In the genomic region with DNA sequence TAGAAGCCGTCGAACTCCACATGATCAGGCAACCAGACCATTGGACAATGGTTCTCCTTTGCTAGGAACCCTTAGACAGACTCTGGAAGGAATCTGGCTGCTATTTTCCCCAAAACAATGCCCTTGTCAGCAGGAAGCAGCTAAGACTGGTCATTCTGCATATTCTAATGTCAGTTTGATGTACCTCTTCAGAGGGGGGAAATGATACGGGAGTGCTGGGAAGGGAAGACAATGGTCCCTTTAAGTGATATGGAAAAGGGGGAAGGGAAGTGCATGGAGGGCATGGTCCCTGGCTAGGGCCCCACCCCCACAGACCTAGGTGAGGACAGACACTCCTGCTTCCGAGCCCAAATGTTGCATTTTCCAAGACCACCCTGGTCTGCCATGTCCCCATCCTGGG, we compare ENCODE assay signal across 2 cellular contexts.
TF ChIP-seq lines count a peak whose summit lies in the region.

No MANE protein-coding gene starts in this region.

TF ChIP-seq in GM23338, 12 proteins besides CTCF, POLR2A, EP300 and RAD21:
- TF ChIP-seq, protein P1, sequence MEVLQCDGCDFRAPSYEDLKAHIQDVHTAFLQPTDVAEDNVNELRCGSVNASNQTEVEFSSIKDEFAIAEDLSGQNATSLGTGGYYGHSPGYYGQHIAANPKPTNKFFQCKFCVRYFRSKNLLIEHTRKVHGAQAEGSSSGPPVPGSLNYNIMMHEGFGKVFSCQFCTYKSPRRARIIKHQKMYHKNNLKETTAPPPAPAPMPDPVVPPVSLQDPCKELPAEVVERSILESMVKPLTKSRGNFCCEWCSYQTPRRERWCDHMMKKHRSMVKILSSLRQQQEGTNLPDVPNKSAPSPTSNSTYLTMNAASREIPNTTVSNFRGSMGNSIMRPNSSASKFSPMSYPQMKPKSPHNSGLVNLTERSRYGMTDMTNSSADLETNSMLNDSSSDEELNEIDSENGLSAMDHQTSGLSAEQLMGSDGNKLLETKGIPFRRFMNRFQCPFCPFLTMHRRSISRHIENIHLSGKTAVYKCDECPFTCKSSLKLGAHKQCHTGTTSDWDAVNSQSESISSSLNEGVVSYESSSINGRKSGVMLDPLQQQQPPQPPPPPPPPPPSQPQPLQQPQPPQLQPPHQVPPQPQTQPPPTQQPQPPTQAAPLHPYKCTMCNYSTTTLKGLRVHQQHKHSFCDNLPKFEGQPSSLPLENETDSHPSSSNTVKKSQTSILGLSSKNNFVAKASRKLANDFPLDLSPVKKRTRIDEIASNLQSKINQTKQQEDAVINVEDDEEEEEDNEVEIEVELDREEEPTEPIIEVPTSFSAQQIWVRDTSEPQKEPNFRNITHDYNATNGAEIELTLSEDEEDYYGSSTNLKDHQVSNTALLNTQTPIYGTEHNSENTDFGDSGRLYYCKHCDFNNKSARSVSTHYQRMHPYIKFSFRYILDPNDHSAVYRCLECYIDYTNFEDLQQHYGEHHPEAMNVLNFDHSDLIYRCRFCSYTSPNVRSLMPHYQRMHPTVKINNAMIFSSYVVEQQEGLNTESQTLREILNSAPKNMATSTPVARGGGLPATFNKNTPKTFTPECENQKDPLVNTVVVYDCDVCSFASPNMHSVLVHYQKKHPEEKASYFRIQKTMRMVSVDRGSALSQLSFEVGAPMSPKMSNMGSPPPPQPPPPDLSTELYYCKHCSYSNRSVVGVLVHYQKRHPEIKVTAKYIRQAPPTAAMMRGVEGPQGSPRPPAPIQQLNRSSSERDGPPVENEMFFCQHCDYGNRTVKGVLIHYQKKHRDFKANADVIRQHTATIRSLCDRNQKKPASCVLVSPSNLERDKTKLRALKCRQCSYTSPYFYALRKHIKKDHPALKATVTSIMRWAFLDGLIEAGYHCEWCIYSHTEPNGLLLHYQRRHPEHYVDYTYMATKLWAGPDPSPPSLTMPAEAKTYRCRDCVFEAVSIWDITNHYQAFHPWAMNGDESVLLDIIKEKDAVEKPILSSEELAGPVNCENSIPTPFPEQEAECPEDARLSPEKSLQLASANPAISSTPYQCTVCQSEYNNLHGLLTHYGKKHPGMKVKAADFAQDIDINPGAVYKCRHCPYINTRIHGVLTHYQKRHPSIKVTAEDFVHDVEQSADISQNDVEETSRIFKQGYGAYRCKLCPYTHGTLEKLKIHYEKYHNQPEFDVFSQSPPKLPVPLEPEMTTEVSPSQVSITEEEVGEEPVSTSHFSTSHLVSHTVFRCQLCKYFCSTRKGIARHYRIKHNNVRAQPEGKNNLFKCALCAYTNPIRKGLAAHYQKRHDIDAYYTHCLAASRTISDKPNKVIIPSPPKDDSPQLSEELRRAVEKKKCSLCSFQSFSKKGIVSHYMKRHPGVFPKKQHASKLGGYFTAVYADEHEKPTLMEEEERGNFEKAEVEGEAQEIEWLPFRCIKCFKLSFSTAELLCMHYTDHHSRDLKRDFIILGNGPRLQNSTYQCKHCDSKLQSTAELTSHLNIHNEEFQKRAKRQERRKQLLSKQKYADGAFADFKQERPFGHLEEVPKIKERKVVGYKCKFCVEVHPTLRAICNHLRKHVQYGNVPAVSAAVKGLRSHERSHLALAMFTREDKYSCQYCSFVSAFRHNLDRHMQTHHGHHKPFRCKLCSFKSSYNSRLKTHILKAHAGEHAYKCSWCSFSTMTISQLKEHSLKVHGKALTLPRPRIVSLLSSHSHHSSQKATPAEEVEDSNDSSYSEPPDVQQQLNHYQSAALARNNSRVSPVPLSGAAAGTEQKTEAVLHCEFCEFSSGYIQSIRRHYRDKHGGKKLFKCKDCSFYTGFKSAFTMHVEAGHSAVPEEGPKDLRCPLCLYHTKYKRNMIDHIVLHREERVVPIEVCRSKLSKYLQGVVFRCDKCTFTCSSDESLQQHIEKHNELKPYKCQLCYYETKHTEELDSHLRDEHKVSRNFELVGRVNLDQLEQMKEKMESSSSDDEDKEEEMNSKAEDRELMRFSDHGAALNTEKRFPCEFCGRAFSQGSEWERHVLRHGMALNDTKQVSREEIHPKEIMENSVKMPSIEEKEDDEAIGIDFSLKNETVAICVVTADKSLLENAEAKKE (CRISPR knock-in tag; IDR thresholded peaks at IDR 0.05) = peak; percentile 41; the same call in 1 of the 2 replicates
- no peak for TF ChIP-seq JUNB (IDR thresholded peaks at IDR 0.05; ENCODE audit: unreplicated experiment)
TF ChIP-seq in GM23338: peak in this region for 1.

TF ChIP-seq in WTC11, 78 proteins besides CTCF, POLR2A, EP300 and RAD21 (continued from another document):
- TF ChIP-seq, protein P2, sequence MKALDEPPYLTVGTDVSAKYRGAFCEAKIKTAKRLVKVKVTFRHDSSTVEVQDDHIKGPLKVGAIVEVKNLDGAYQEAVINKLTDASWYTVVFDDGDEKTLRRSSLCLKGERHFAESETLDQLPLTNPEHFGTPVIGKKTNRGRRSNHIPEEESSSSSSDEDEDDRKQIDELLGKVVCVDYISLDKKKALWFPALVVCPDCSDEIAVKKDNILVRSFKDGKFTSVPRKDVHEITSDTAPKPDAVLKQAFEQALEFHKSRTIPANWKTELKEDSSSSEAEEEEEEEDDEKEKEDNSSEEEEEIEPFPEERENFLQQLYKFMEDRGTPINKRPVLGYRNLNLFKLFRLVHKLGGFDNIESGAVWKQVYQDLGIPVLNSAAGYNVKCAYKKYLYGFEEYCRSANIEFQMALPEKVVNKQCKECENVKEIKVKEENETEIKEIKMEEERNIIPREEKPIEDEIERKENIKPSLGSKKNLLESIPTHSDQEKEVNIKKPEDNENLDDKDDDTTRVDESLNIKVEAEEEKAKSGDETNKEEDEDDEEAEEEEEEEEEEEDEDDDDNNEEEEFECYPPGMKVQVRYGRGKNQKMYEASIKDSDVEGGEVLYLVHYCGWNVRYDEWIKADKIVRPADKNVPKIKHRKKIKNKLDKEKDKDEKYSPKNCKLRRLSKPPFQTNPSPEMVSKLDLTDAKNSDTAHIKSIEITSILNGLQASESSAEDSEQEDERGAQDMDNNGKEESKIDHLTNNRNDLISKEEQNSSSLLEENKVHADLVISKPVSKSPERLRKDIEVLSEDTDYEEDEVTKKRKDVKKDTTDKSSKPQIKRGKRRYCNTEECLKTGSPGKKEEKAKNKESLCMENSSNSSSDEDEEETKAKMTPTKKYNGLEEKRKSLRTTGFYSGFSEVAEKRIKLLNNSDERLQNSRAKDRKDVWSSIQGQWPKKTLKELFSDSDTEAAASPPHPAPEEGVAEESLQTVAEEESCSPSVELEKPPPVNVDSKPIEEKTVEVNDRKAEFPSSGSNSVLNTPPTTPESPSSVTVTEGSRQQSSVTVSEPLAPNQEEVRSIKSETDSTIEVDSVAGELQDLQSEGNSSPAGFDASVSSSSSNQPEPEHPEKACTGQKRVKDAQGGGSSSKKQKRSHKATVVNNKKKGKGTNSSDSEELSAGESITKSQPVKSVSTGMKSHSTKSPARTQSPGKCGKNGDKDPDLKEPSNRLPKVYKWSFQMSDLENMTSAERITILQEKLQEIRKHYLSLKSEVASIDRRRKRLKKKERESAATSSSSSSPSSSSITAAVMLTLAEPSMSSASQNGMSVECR (CRISPR knock-in tag; IDR thresholded peaks at IDR 0.05; ENCODE audit: borderline replicate concordance) = no peak
- TF ChIP-seq, protein P3, sequence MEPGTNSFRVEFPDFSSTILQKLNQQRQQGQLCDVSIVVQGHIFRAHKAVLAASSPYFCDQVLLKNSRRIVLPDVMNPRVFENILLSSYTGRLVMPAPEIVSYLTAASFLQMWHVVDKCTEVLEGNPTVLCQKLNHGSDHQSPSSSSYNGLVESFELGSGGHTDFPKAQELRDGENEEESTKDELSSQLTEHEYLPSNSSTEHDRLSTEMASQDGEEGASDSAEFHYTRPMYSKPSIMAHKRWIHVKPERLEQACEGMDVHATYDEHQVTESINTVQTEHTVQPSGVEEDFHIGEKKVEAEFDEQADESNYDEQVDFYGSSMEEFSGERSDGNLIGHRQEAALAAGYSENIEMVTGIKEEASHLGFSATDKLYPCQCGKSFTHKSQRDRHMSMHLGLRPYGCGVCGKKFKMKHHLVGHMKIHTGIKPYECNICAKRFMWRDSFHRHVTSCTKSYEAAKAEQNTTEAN (CRISPR knock-in tag; IDR thresholded peaks at IDR 0.05) = no peak
- TF ChIP-seq SP1 (CRISPR knock-in tag; conservative IDR thresholded peaks at IDR 0.05) = no peak
- TF ChIP-seq, protein P4, sequence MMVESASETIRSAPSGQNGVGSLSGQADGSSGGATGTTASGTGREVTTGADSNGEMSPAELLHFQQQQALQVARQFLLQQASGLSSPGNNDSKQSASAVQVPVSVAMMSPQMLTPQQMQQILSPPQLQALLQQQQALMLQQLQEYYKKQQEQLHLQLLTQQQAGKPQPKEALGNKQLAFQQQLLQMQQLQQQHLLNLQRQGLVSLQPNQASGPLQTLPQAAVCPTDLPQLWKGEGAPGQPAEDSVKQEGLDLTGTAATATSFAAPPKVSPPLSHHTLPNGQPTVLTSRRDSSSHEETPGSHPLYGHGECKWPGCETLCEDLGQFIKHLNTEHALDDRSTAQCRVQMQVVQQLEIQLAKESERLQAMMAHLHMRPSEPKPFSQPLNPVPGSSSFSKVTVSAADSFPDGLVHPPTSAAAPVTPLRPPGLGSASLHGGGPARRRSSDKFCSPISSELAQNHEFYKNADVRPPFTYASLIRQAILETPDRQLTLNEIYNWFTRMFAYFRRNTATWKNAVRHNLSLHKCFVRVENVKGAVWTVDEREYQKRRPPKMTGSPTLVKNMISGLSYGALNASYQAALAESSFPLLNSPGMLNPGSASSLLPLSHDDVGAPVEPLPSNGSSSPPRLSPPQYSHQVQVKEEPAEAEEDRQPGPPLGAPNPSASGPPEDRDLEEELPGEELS (CRISPR knock-in tag; IDR thresholded peaks at IDR 0.05) = no peak
- no peak for TF ChIP-seq MYBL2 (CRISPR knock-in tag; IDR thresholded peaks at IDR 0.05)
- TF ChIP-seq ZNF671 (CRISPR knock-in tag; IDR thresholded peaks at IDR 0.05) = no peak
- no peak for TF ChIP-seq ZNF416 (CRISPR knock-in tag; IDR thresholded peaks at IDR 0.05)
- TF ChIP-seq KAT7 (CRISPR knock-in tag; IDR thresholded peaks at IDR 0.05; ENCODE audit: borderline replicate concordance) = no peak
- TF ChIP-seq, protein P5, sequence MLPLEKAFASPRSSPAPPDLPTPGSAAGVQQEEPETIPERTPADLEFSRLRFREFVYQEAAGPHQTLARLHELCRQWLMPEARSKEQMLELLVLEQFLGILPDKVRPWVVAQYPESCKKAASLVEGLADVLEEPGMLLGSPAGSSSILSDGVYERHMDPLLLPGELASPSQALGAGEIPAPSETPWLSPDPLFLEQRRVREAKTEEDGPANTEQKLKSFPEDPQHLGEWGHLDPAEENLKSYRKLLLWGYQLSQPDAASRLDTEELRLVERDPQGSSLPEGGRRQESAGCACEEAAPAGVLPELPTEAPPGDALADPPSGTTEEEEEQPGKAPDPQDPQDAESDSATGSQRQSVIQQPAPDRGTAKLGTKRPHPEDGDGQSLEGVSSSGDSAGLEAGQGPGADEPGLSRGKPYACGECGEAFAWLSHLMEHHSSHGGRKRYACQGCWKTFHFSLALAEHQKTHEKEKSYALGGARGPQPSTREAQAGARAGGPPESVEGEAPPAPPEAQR (CRISPR knock-in tag; IDR thresholded peaks at IDR 0.05) = no peak
TF ChIP-seq in WTC11: peak in this region for 0.
